24 cellular contexts compared by ENCODE assay signal in the genomic region with DNA sequence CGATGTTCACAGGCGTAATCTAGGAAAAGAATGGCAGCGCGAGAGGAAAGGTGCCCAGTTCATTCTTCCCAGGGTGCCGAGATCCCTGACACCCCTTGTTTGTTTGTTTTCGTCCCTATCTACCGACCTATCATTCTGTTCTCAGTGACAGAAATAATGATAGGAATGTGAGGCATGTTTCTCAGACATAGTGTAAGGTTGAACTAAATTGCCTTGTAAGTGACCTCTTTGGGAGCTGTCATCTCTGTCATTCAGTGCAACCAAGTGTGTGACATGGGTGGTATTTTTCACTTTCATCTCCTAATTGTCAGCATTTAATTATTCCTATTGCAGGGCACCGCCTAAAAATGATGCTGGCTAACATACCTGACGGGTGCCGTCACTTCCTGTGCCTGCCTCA. TPM values are rescaled to one million over a fixed set of nuclear protein-coding genes. Genes with fewer than 3 reads are reported as not detected.
"Had no signal": no experiment of that assay in that cellular context is flagged by ENCODE, and none has a peak within 500 bp of the region (broad histone marks: within the 10 kb centered on the region; RNA-seq: fewer than 3 reads in every experiment).

No MANE protein-coding gene starts in this region.

- H3K36me3 ChIP-seq: adrenal gland, neutrophil had no signal

- H3K4me1 ChIP-seq: adrenal gland, gastrocnemius medialis, left lung, spleen had no signal

- H3K27me3 ChIP-seq: adrenal gland, gastrocnemius medialis, left lung, neutrophil, sigmoid colon, spleen had no signal

- H3K4me3 ChIP-seq: adrenal gland, gastrocnemius medialis, left lung, sigmoid colon, spleen had no signal

- H3K9me3 ChIP-seq: adrenal gland, gastrocnemius medialis, left lung, neutrophil, sigmoid colon, spleen had no signal

- ATAC-seq: activated CD4-positive, alpha-beta T cell treated with anti-CD3 and anti-CD28 coated beads for 36 hours; activated naive CD4-positive, alpha-beta T cell treated with anti-CD3 and anti-CD28 coated beads, Interleukin-2, amount 50 U/mL, for 72 hours; gastrocnemius medialis; left lung; naive thymus-derived CD8-positive, alpha-beta T cell; stimulated activated naive B cell treated with anti-CD40 and anti-IgM and Interleukin-4, amounts not matched to agents 10 μg/mL and 1 μg/mL and 100 μg/mL, for 72 hours; WTC11 had no signal

- H3K27ac ChIP-seq: adrenal gland, gastrocnemius medialis, left lung, neutrophil, sigmoid colon, spleen had no signal

- DNase-seq: activated CD4-positive, alpha-beta memory T cell treated with anti-CD3 and anti-CD28 coated beads for 36 hours; activated CD4-positive, alpha-beta T cell treated with anti-CD3 and anti-CD28 coated beads for 36 hours; activated gamma-delta T cell treated with Interleukin-2 at 50 U/mL for 16 hours; activated T-cell treated with anti-CD3 and anti-CD28 coated beads for 4 hours; adrenal gland; gastrocnemius medialis; head of caudate nucleus; kidney; left lung; naive thymus-derived CD8-positive, alpha-beta T cell; sigmoid colon; spleen; stimulated activated CD4-positive, alpha-beta T cell treated with anti-CD3 and anti-CD28 coated beads, Interleukin-4, amount 100 ng/mL, for 4 hours; stimulated activated naive B cell treated with anti-CD40 and anti-IgM and Interleukin-4, amounts not matched to agents 10 μg/mL and 1 μg/mL and 100 μg/mL, for 72 hours; SW 1271 had no signal

RNA-seq across cellular contexts. Expression of a gene that starts 24.4 kb away (rescaled TPM):
- total RNA-seq: activated CD4-positive, alpha-beta memory T cell treated with anti-CD3 and anti-CD28 coated beads for 36 hours; activated CD4-positive, alpha-beta T cell treated with anti-CD3 and anti-CD28 coated beads for 36 hours; activated naive CD4-positive, alpha-beta T cell treated with anti-CD3 and anti-CD28 coated beads, Interleukin-2, amount 50 U/mL, for 72 hours; activated T-helper 1 cell treated with anti-CD3 and anti-CD28 coated beads, Interleukin-12 subunit alpha, Interleukin-12 subunit beta, Interleukin-2, Interleukin-4 antibody, amounts not matched to agents 30 ng/mL and 10 ng/mL and 1 ng/mL, durations not matched to agents 14 hours and 24 hours and 36 hours; adrenal gland; cardiac septum; gastrocnemius medialis; kidney; left lung; naive thymus-derived CD8-positive, alpha-beta T cell; renal cortical epithelial cell; sigmoid colon; spleen; T-helper 2 cell treated with Interferon-gamma antibody and Interleukin-4, amounts not matched to agents 100 ng/mL and 5 ng/mL, for 36 hours; WTC11 had no signal
- polyA plus RNA-seq: adrenal gland, sigmoid colon, spleen had no signal

RNA-seq across cellular contexts. Expression of a gene that starts 26.5 kb away (rescaled TPM):
- total RNA-seq: activated CD4-positive, alpha-beta memory T cell treated with anti-CD3 and anti-CD28 coated beads for 36 hours; activated CD4-positive, alpha-beta T cell treated with anti-CD3 and anti-CD28 coated beads for 36 hours; activated naive CD4-positive, alpha-beta T cell treated with anti-CD3 and anti-CD28 coated beads, Interleukin-2, amount 50 U/mL, for 72 hours; activated T-helper 1 cell treated with anti-CD3 and anti-CD28 coated beads, Interleukin-12 subunit alpha, Interleukin-12 subunit beta, Interleukin-2, Interleukin-4 antibody, amounts not matched to agents 30 ng/mL and 10 ng/mL and 1 ng/mL, durations not matched to agents 14 hours and 24 hours and 36 hours; adrenal gland; cardiac septum; gastrocnemius medialis; kidney; left lung; naive thymus-derived CD8-positive, alpha-beta T cell; renal cortical epithelial cell; sigmoid colon; spleen; T-helper 2 cell treated with Interferon-gamma antibody and Interleukin-4, amounts not matched to agents 100 ng/mL and 5 ng/mL, for 36 hours; WTC11 had no signal
- polyA plus RNA-seq: adrenal gland, esophagus, sigmoid colon, spleen, thymus had no signal
